ENCODE assay signal across 22 cellular contexts in genomic region chr10:14840178-14840577, GRCh38. TPM values are rescaled to one million over a fixed set of nuclear protein-coding genes. Genes with fewer than 3 reads are reported as not detected.
DNase-seq lines count a peak whose midpoint lies in the region; ATAC-seq, FAIRE-seq and TF ChIP-seq lines count a peak whose summit lies in the region.
"Had no signal": no experiment of that assay in that cellular context is flagged by ENCODE, and none has a peak within 500 bp of the region (broad histone marks: within the 10 kb centered on the region; RNA-seq: fewer than 3 reads in every experiment).

No MANE protein-coding gene starts in this region.

- H3K9ac ChIP-seq in GM12878 (ENCODE audit: control insufficient read depth, insufficient read depth, low read length) (no peak overlapping the region), neural progenitor cell (no peak overlapping the region)

- no peak for TF ChIP-seq EP300 in GM12878 (IDR thresholded peaks at IDR 0.05; ENCODE audit: borderline replicate concordance in 1 of 2, control insufficient read depth in 1 of 2, low read depth in 2 of 2, low read length in 2 of 2)

- CTCF ChIA-PET in GM12878 (lab: Yijun Ruan, JAX), result interaction anchor here (1.9 kb wide), 1 partner anchor 11 kb away, joined by 5 read pairs; no protein-coding TSS in a partner anchor

- H3K36me3 ChIP-seq in GM12878 (ENCODE audit: control insufficient read depth in 2 of 2, insufficient read depth in 2 of 2, low read length in 1 of 2) (peaks cover 3 to 31% of the 10 kb centered on the region in 2 experiments), neural progenitor cell (peaks cover 10% of the 10 kb centered on the region)

- in situ Hi-C loops in GM12878 (cut with MboI), result no loop called here

- no peak overlapping the region for H3K27ac ChIP-seq in GM12878 (ENCODE audit: control insufficient read depth, insufficient read depth)
- H3K27ac ChIP-seq in neural progenitor cell, result no peak overlapping the region
- H3K27ac ChIP-seq: upper lobe of right lung had no signal

- no peak for FAIRE-seq in GM12878 (lab: Jason Lieb, UNC)

- 90% methylated on average over 2 of the region's 2 CpGs for WGBS in GM12878 (ENCODE audit: insufficient coverage, insufficient replicate concordance, low lambda C conversion rate, missing lambda C conversion rate)

- SMC1A ChIA-PET in GM12878 (lab: Charles Lee; ENCODE audit: uncharacterized antibody, unreplicated experiment), result no interaction called here

- peaks cover 30% of the 10 kb centered on the region for H3K4me1 Mint-ChIP-seq in activated T-cell treated with anti-CD3 and anti-CD28 coated beads, Interleukin-2, amount 50 U/mL, for 24 hours (ENCODE audit: low read depth)
- H3K4me1 Mint-ChIP-seq in IgD-negative memory B cell, result peaks cover 0 to 17% (median 16%) of the 10 kb centered on the region in 3 donors
- peaks cover 17% of the 10 kb centered on the region for H3K4me1 Mint-ChIP-seq in neural progenitor cell

- no peak for TF ChIP-seq RAD21 in GM12878 (IDR thresholded peaks at IDR 0.05; ENCODE audit: insufficient read depth, low read depth, low read length)

- ATAC-seq in GM12878, result no peak
- ATAC-seq in GM21381 (IDR thresholded peaks at IDR 0.05; ENCODE audit: unreplicated experiment), result no peak
- ATAC-seq in GM19351 (IDR thresholded peaks at IDR 0.05; ENCODE audit: unreplicated experiment), result no peak
- ATAC-seq: activated naive CD4-positive, alpha-beta T cell treated with anti-CD3 and anti-CD28 coated beads, Interleukin-2, amount 50 U/mL, for 72 hours; left colon; mucosa of descending colon; upper lobe of right lung had no signal

- H4K20me1 ChIP-seq in GM12878 (ENCODE audit: control insufficient read depth, insufficient read depth), result 0 out of 2 replicates have a peak, but pooled peaks cover 3% of the 10 kb centered on the region
- peaks cover 12% of the 10 kb centered on the region for H4K20me1 ChIP-seq in neural progenitor cell (ENCODE audit: low read depth)

- H3K4me1 ChIP-seq in GM12878 (ENCODE audit: control insufficient read depth, insufficient read depth, low read length) (peaks cover 7% of the 10 kb centered on the region; the same call in 1 of the 2 replicates), neural progenitor cell (peaks cover 12% of the 10 kb centered on the region)

- H2AFZ ChIP-seq in GM12878 (ENCODE audit: control insufficient read depth, low read depth, low read length) (no peak overlapping the region), neural progenitor cell (replicated peaks) (no peak overlapping the region)

- H3K4me3 ChIP-seq in GM12878 (no peak overlapping the region), neural progenitor cell (no peak overlapping the region)
- H3K4me3 ChIP-seq: mucosa of descending colon had no signal

- peaks cover 29% of the 10 kb centered on the region for H3K79me2 ChIP-seq in GM12878 (ENCODE audit: control insufficient read depth, insufficient read depth, low read length)
- peaks cover 49% of the 10 kb centered on the region for H3K79me2 ChIP-seq in neural progenitor cell (ENCODE audit: low read depth)

- peak overlapping the region; percentile 95 for H3K4me3 Mint-ChIP-seq in activated T-cell treated with anti-CD3 and anti-CD28 coated beads, Interleukin-2, amount 50 U/mL, for 24 hours
- H3K4me3 Mint-ChIP-seq in IgD-negative memory B cell (peak overlapping the region in 3 of 4 donors; percentile 58 to 87 (median 79)), neural progenitor cell (peak overlapping the region; percentile 97)

- RAD21 ChIA-PET in GM12878 (lab: Charles Lee; ENCODE audit: unreplicated experiment), result no interaction called here

- POLR2A ChIA-PET in GM12878 (lab: Charles Lee), result no interaction called here

- H3F3A ChIP-seq in neural progenitor cell (ENCODE audit: low read depth), result peaks cover 14% of the 10 kb centered on the region

- H3K9me3 ChIP-seq in GM12878 (replicated peaks; ENCODE audit: control insufficient read depth, insufficient read depth, low read length), result no peaks in the 10 kb centered on the region
- H3K9me3 ChIP-seq in neural progenitor cell (ENCODE audit: low read depth), result no peaks in the 10 kb centered on the region
- H3K9me3 ChIP-seq: mucosa of descending colon, upper lobe of right lung had no signal

- H3K36me3 Mint-ChIP-seq in activated T-cell treated with anti-CD3 and anti-CD28 coated beads, Interleukin-2, amount 50 U/mL, for 24 hours (ENCODE audit: low read depth), result peaks cover 71% of the 10 kb centered on the region
- H3K36me3 Mint-ChIP-seq in IgD-negative memory B cell (peaks cover 2% of the 10 kb centered on the region), neural progenitor cell (peaks cover 15% of the 10 kb centered on the region)

- peak overlapping the region; percentile 7 for H3K27ac Mint-ChIP-seq in activated T-cell treated with anti-CD3 and anti-CD28 coated beads, Interleukin-2, amount 50 U/mL, for 24 hours
- H3K27ac Mint-ChIP-seq in IgD-negative memory B cell (no peak overlapping the region), neural progenitor cell (no peak overlapping the region)

- no peak for DNase-seq in activated T-cell treated with anti-CD3 and anti-CD28 coated beads, Interleukin-2, amount 50 U/mL, for 24 hours
- DNase-seq in activated T-cell treated with anti-CD3 and anti-CD28 coated beads, Interleukin-2, amount 50 U/mL, for 1 hour, result no peak
- DNase-seq in GM12878 (ENCODE audit: low read depth, low spot score) (no peak), neural progenitor cell (ENCODE audit: low spot score) (no peak), islet precursor cell (no peak)
- DNase-seq: activated CD4-positive, alpha-beta T cell treated with anti-CD3 and anti-CD28 coated beads, Interleukin-2, amount 50 U/mL, for 4 hours; caudate nucleus; effector CD8-positive, alpha-beta T cell; hypothalamus; Kasumi-1; left colon; mucosa of descending colon; NCI-H446 treated with DMSO at 0.1 percent for 48 hours; posterior cingulate gyrus; Right ventricle myocardium superior; stimulated activated naive CD4-positive, alpha-beta T cell; T1000; upper lobe of right lung had no signal

- TF ChIP-seq POLR2A in GM12878 (IDR thresholded peaks at IDR 0.05; ENCODE audit: low read depth, low read length), result no peak

- intact Hi-C loops in GM12878 (cut with micrococcal nuclease; ENCODE audit: unreplicated experiment), result no loop called here

- H3K27me3 ChIP-seq in GM12878 (replicated peaks in 1 of 2; ENCODE audit: control insufficient read depth in 2 of 2, insufficient read depth in 2 of 2, low read length in 1 of 2) (no peaks in the 10 kb centered on the region), neural progenitor cell (no peaks in the 10 kb centered on the region)
- H3K27me3 ChIP-seq: upper lobe of right lung had no signal

- TF ChIP-seq CTCF in GM12878 (IDR thresholded peaks at IDR 0.05 in 2 of 3, conservative IDR thresholded peaks at IDR 0.05 in 1 of 3; ENCODE audit: control insufficient read depth in 2 of 3, extremely low read depth in 1 of 3, insufficient read depth in 1 of 3, low read depth in 3 of 3, low read length in 3 of 3) (no peak), neural progenitor cell (IDR thresholded peaks at IDR 0.05) (no peak)

- H3K9me3 Mint-ChIP-seq in activated T-cell treated with anti-CD3 and anti-CD28 coated beads, Interleukin-2, amount 50 U/mL, for 24 hours, result no peaks in the 10 kb centered on the region
- H3K9me3 Mint-ChIP-seq in IgD-negative memory B cell (no peaks in the 10 kb centered on the region), neural progenitor cell (no peaks in the 10 kb centered on the region)
- H3K9me3 Mint-ChIP-seq: activated naive CD4-positive, alpha-beta T cell treated with anti-CD3 and anti-CD28 coated beads, Interleukin-2, amount 50 U/mL, for 72 hours had no signal

- no peaks in the 10 kb centered on the region for H3K27me3 Mint-ChIP-seq in activated T-cell treated with anti-CD3 and anti-CD28 coated beads, Interleukin-2, amount 50 U/mL, for 24 hours
- H3K27me3 Mint-ChIP-seq in IgD-negative memory B cell (no peaks in the 10 kb centered on the region), neural progenitor cell (ENCODE audit: insufficient read depth, low read depth) (peaks cover 4% of the 10 kb centered on the region)

- no TSS peak for BruUV-seq in GM12878 (replicated peaks; lab: Mats Ljungman, UMichigan)

- H3K4me2 ChIP-seq in GM12878 (ENCODE audit: control insufficient read depth, insufficient read depth) (peak overlapping the region; percentile 41; the same call in 1 of the 2 replicates), neural progenitor cell (peak overlapping the region; percentile 90)

RNA-seq across cellular contexts. Expression of gene HSPA14, which starts 2.1 kb away (rescaled TPM):
- polyA plus RNA-seq in IgD-negative memory B cell (11.3 TPM), GM12878 (2011; rRNA removed) (33.1 and 50.3 TPM in 2 replicates), GM12878 (2014; fragmentation: Illumina TruSeq; extraction: Trizol) (31.3 and 34.6 TPM in 2 replicates), GM12878 (2014; fragmentation: Nextera tagmentation; extraction: Ambion mirVana) (10 to 100 TPM; 44.1 to 46.4 TPM), GM12878 (2014; rRNA removed) (27.3 and 32.3 TPM in 2 replicates), GM12878 (2016; fragmentation: Nextera tagmentation; extraction: Ambion mirVana) (10 to 100 TPM; 53.1 to 56.1 TPM)
- total RNA-seq in GM12878 (2013; cell fraction: nucleolus; rRNA removed), result 12.4 and 14.7 TPM in 2 replicates
- total RNA-seq in GM12878 (2014; rRNA removed) (28.0 and 30.9 TPM in 2 replicates), GM12878 (2014; rRNA removed; fragmentation: Illumina TruSeq; extraction: Trizol) (32.9 and 35.5 TPM in 2 replicates), GM12878 (2021) (24.5 and 26.6 TPM in 2 replicates), neural progenitor cell (ENCODE audit: low replicate concordance) (33.3 and 41.8 TPM in 2 replicates)
- polyA plus RNA-seq in GM12878 (2011; ENCODE audit: low read depth), result 12.9 TPM
- 11.7 and 13.7 TPM in 2 replicates for polyA plus RNA-seq in GM12878 (2011; cell fraction: cytosol; rRNA removed)
- polyA plus RNA-seq in GM12878 (2011; cell fraction: nucleus; rRNA removed), result 22.9 and 25.2 TPM in 2 replicates
- 15.4 and 15.5 TPM in 2 replicates for polyA plus RNA-seq in GM12878 (2012)
- polyA minus RNA-seq in GM12878 (2011; rRNA and poly(A)+ RNA removed), result 8.8 and 12.3 TPM in 2 replicates
- 3.9 and 7.0 TPM in 2 replicates for polyA minus RNA-seq in GM12878 (2011; cell fraction: cytosol; rRNA and poly(A)+ RNA removed)
- 5.2 and 6.4 TPM in 2 replicates for polyA minus RNA-seq in GM12878 (2011; cell fraction: nucleus; rRNA and poly(A)+ RNA removed)

RNA-seq across cellular contexts. Expression of gene MSANTD7, which starts 2.1 kb away (rescaled TPM):
- polyA plus RNA-seq in IgD-negative memory B cell (6.0 TPM), GM12878 (2011; rRNA removed) (13.5 and 15.5 TPM in 2 replicates), GM12878 (2014; fragmentation: Illumina TruSeq; extraction: Trizol) (18.9 and 19.3 TPM in 2 replicates), GM12878 (2014; fragmentation: Nextera tagmentation; extraction: Ambion mirVana) (1 to 10 TPM; 3.5 to 4.5 TPM), GM12878 (2014; rRNA removed) (13.5 and 14.0 TPM in 2 replicates), GM12878 (2016; fragmentation: Nextera tagmentation; extraction: Ambion mirVana) (10 to 100 TPM; 17.8 to 19.1 TPM)
- 34.4 and 35.8 TPM in 2 replicates for total RNA-seq in GM12878 (2013; cell fraction: nucleolus; rRNA removed)
- total RNA-seq in GM12878 (2014; rRNA removed) (22.8 and 27.9 TPM in 2 replicates), GM12878 (2014; rRNA removed; fragmentation: Illumina TruSeq; extraction: Trizol) (19.3 and 19.7 TPM in 2 replicates), GM12878 (2021) (20.1 and 20.6 TPM in 2 replicates), neural progenitor cell (ENCODE audit: low replicate concordance) (17.6 and 18.8 TPM in 2 replicates)
- 7.0 TPM for polyA plus RNA-seq in GM12878 (2011; ENCODE audit: low read depth)
- polyA plus RNA-seq in GM12878 (2011; cell fraction: cytosol; rRNA removed), result 8.0 and 9.5 TPM in 2 replicates
- polyA plus RNA-seq in GM12878 (2011; cell fraction: nucleus; rRNA removed), result 9.2 and 11.5 TPM in 2 replicates
- polyA plus RNA-seq in GM12878 (2012), result 7.7 and 8.2 TPM in 2 replicates
- 24.8 and 25.1 TPM in 2 replicates for polyA minus RNA-seq in GM12878 (2011; rRNA and poly(A)+ RNA removed)
- polyA minus RNA-seq in GM12878 (2011; cell fraction: cytosol; rRNA and poly(A)+ RNA removed), result 11.2 and 13.0 TPM in 2 replicates
- 19.0 and 33.1 TPM in 2 replicates for polyA minus RNA-seq in GM12878 (2011; cell fraction: nucleus; rRNA and poly(A)+ RNA removed)

RNA-seq across cellular contexts. Expression of gene CDNF, which starts 2.3 kb away (rescaled TPM):
- polyA plus RNA-seq in IgD-negative memory B cell, result 1.1 TPM
- 0.56 and 1.9 TPM in 2 replicates for total RNA-seq in GM12878 (2013; cell fraction: nucleolus; rRNA removed)
- 0.98 and 1.9 TPM in 2 replicates for total RNA-seq in GM12878 (2014; rRNA removed)
- 1.0 and 1.2 TPM in 2 replicates for total RNA-seq in GM12878 (2014; rRNA removed; fragmentation: Illumina TruSeq; extraction: Trizol)
- total RNA-seq in GM12878 (2021), result 0.43 and 1.0 TPM in 2 replicates
- polyA plus RNA-seq in GM12878 (2011; ENCODE audit: low read depth), result 2.2 TPM
- 0.81 TPM in 2 replicates for polyA plus RNA-seq in GM12878 (2011; rRNA removed)
- polyA plus RNA-seq in GM12878 (2011; cell fraction: cytosol; rRNA removed), result 0.31 and 0.32 TPM in 2 replicates
- polyA plus RNA-seq in GM12878 (2011; cell fraction: nucleus; rRNA removed), result 0.66 TPM in 1 of 2 replicates, not detected in the other
- polyA plus RNA-seq in GM12878 (2012), result 0.94 and 1.3 TPM in 2 replicates
- 0.73 and 2.3 TPM in 2 replicates for polyA plus RNA-seq in GM12878 (2014; fragmentation: Illumina TruSeq; extraction: Trizol)
- under 1 TPM; 0.08 to 0.29 TPM for polyA plus RNA-seq in GM12878 (2014; fragmentation: Nextera tagmentation; extraction: Ambion mirVana)
- polyA plus RNA-seq in GM12878 (2014; rRNA removed), result 1.2 and 2.7 TPM in 2 replicates
- under 1 TPM; 0.48 to 0.54 TPM for polyA plus RNA-seq in GM12878 (2016; fragmentation: Nextera tagmentation; extraction: Ambion mirVana)
- not detected in 2 replicates for polyA minus RNA-seq in GM12878 (2011; rRNA and poly(A)+ RNA removed)
- polyA minus RNA-seq in GM12878 (2011; cell fraction: cytosol; rRNA and poly(A)+ RNA removed), result not detected in 2 replicates
- polyA minus RNA-seq in GM12878 (2011; cell fraction: nucleus; rRNA and poly(A)+ RNA removed), result not detected in 2 replicates
- 1.8 and 5.2 TPM in 2 replicates for total RNA-seq in neural progenitor cell (ENCODE audit: low replicate concordance)

RNA-seq across cellular contexts. Expression of gene SUV39H2, which starts 38.5 kb away (rescaled TPM):
- polyA plus RNA-seq in IgD-negative memory B cell (0.43 TPM), GM12878 (2011; rRNA removed) (26.1 and 43.4 TPM in 2 replicates), GM12878 (2014; fragmentation: Illumina TruSeq; extraction: Trizol) (41.1 and 45.0 TPM in 2 replicates), GM12878 (2014; fragmentation: Nextera tagmentation; extraction: Ambion mirVana) (10 to 100 TPM; 26.5 to 40.3 TPM), GM12878 (2014; rRNA removed) (17.9 and 27.4 TPM in 2 replicates), GM12878 (2016; fragmentation: Nextera tagmentation; extraction: Ambion mirVana) (10 to 100 TPM; 33.7 to 36.4 TPM)
- 50.3 and 53.7 TPM in 2 replicates for total RNA-seq in GM12878 (2013; cell fraction: nucleolus; rRNA removed)
- total RNA-seq in GM12878 (2014; rRNA removed) (24.3 and 27.6 TPM in 2 replicates), GM12878 (2014; rRNA removed; fragmentation: Illumina TruSeq; extraction: Trizol) (32.3 and 32.6 TPM in 2 replicates), GM12878 (2021) (25.8 and 26.9 TPM in 2 replicates), neural progenitor cell (ENCODE audit: low replicate concordance) (67.9 and 112 TPM in 2 replicates)
- polyA plus RNA-seq in GM12878 (2011; ENCODE audit: low read depth), result 10.0 TPM
- 10.1 and 15.2 TPM in 2 replicates for polyA plus RNA-seq in GM12878 (2011; cell fraction: cytosol; rRNA removed)
- polyA plus RNA-seq in GM12878 (2011; cell fraction: nucleus; rRNA removed), result 12.7 and 16.4 TPM in 2 replicates
- polyA plus RNA-seq in GM12878 (2012), result 11.1 and 13.8 TPM in 2 replicates
- polyA minus RNA-seq in GM12878 (2011; rRNA and poly(A)+ RNA removed), result 16.2 and 29.9 TPM in 2 replicates
- polyA minus RNA-seq in GM12878 (2011; cell fraction: cytosol; rRNA and poly(A)+ RNA removed), result 11.0 and 14.3 TPM in 2 replicates
- 9.2 and 16.4 TPM in 2 replicates for polyA minus RNA-seq in GM12878 (2011; cell fraction: nucleus; rRNA and poly(A)+ RNA removed)
